17 cellular contexts compared by ENCODE assay signal in the genomic region with DNA sequence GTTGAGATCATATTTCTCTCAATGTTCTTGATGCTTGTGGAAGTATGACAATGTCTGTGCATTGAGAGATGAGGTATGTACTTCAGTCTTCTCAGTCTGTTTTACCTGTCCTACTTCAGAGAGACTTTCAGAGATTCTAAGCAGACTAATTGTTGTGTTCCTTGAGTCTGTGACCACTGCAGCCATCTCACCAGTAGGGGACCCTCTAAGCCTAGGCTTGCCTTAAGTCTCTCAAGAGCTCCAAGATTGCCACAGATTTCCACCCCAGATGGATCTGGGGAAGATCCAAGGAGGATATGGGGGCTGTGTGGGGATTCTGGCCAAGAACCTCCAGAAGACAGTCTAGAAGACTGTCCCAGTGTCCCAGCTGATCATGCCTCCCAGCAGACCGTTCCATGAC.
A peak's percentile ranks its signal among the peaks of the same experiment; 100 is the strongest.
DNase-seq lines count a peak whose midpoint lies in the region; ATAC-seq and TF ChIP-seq lines count a peak whose summit lies in the region.
"Had no signal": no experiment of that assay in that cellular context is flagged by ENCODE, and none has a peak within 500 bp of the region (broad histone marks: within the 10 kb centered on the region; RNA-seq: fewer than 3 reads in every experiment).

No MANE protein-coding gene starts in this region.

- POLR2A ChIA-PET in AG04450 (lab: Yijun Ruan, JAX): no interaction called here

- H3K4me3 ChIP-seq in AG04450 (ENCODE audit: low read depth, low read length) (no peak overlapping the region), GM12865 (ENCODE audit: low read depth, low read length) (no peak overlapping the region), WI38 (ENCODE audit: low read depth, low read length) (no peak overlapping the region), sigmoid colon (no peak overlapping the region)
- H3K4me3 ChIP-seq: SJCRH30 had no signal

- no peak for TF ChIP-seq EP300 in sigmoid colon (IDR thresholded peaks at IDR 0.05)

- TF ChIP-seq CTCF in AG04450 (IDR thresholded peaks at IDR 0.05; ENCODE audit: low read depth, low read length) (0 out of 2 replicates have a peak, but pooled peaks have one; percentile 4), GM12865 (IDR thresholded peaks at IDR 0.05; ENCODE audit: insufficient read depth, low read depth, low read length, missing control alignments) (no peak), WI38 (IDR thresholded peaks at IDR 0.05; ENCODE audit: low read depth, low read length) (0 out of 2 replicates have a peak, but pooled peaks have one; percentile 4), sigmoid colon (IDR thresholded peaks at IDR 0.05) (no peak)

- H3K36me3 ChIP-seq in sigmoid colon: no peaks in the 10 kb centered on the region
- H3K36me3 ChIP-seq: SJCRH30 had no signal

- WGBS in sigmoid colon, 2 donors: 49 to 74% methylated on average over 1 of the region's 1 CpG

- no peak for ATAC-seq in HG02588 (IDR thresholded peaks at IDR 0.05; ENCODE audit: unreplicated experiment)
- ATAC-seq in GM19328 (IDR thresholded peaks at IDR 0.05; ENCODE audit: unreplicated experiment): no peak
- no peak for ATAC-seq in HG02938 (IDR thresholded peaks at IDR 0.05; ENCODE audit: unreplicated experiment)
- ATAC-seq: stimulated activated naive B cell treated with anti-CD40 and anti-IgM and Interleukin-4, amounts not matched to agents 10 μg/mL and 1 μg/mL and 100 μg/mL, for 72 hours had no signal

- H3K4me1 ChIP-seq in sigmoid colon: no peaks in the 10 kb centered on the region
- H3K4me1 ChIP-seq: SJCRH30 had no signal

- H3K9me3 ChIP-seq in AG04450 (ENCODE audit: control insufficient read depth, insufficient read depth, low read length): no peaks in the 10 kb centered on the region
- H3K9me3 ChIP-seq in sigmoid colon: peaks cover 0 to 12% (median 3%) of the 10 kb centered on the region in 4 donors

- DNase-seq in AG04450 (ENCODE audit: low read depth, low spot score): no peak
- DNase-seq in GM12865 (ENCODE audit: low read depth): peak; percentile 10
- DNase-seq in iPS-NIHi11 (ENCODE audit: low spot score): peak; percentile 37
- no peak for DNase-seq in sigmoid colon
- DNase-seq: activated CD4-positive, alpha-beta T cell treated with anti-CD3 and anti-CD28 coated beads, Interleukin-2, amount 10 ng/mL, durations not matched to agents 24 days and 14 days; activated naive CD8-positive, alpha-beta T cell treated with anti-CD3 and anti-CD28 coated beads, Interleukin-2, amount 10 ng/mL, durations not matched to agents 7 days and 5 days; central memory CD4-positive, alpha-beta T cell; midbrain; NCI-H1092; NCI-H2171; SJCRH30; stimulated activated naive B cell treated with anti-CD40 and anti-IgM and Interleukin-4, amounts not matched to agents 10 μg/mL and 1 μg/mL and 100 μg/mL, for 72 hours; T1000 had no signal

- CTCF ChIA-PET in AG04450 (lab: Charles Lee): no interaction called here

- intact Hi-C loops in sigmoid colon (cut with DNase I): no loop called here

- H3K27me3 ChIP-seq in AG04450 (ENCODE audit: control insufficient read depth, insufficient read depth, low read length) (no peaks in the 10 kb centered on the region), sigmoid colon (no peaks in the 10 kb centered on the region)
- H3K27me3 ChIP-seq: SJCRH30 had no signal

- H3K27ac ChIP-seq in AG04450 (ENCODE audit: low read depth, low read length) (no peak overlapping the region), sigmoid colon (no peak overlapping the region)
- H3K27ac ChIP-seq: SJCRH30 had no signal

- TF ChIP-seq POLR2A in sigmoid colon (IDR thresholded peaks at IDR 0.05): no peak

Comparison
In these comparisons a context has a peak if more than half of its experiments do, and no peak if none do; other contexts are left out.
1. DNase-seq: peak in GM12865 (single experiment) and iPS-NIHi11 (single experiment); none in AG04450 (single experiment) and sigmoid colon (single experiment).
2. CTCF ChIP-seq: peak in AG04450 (single experiment) and WI38 (single experiment); none in GM12865 (single experiment) and sigmoid colon (0 of 4).